ENCODE assay signal across 8 cellular contexts in the genomic region with DNA sequence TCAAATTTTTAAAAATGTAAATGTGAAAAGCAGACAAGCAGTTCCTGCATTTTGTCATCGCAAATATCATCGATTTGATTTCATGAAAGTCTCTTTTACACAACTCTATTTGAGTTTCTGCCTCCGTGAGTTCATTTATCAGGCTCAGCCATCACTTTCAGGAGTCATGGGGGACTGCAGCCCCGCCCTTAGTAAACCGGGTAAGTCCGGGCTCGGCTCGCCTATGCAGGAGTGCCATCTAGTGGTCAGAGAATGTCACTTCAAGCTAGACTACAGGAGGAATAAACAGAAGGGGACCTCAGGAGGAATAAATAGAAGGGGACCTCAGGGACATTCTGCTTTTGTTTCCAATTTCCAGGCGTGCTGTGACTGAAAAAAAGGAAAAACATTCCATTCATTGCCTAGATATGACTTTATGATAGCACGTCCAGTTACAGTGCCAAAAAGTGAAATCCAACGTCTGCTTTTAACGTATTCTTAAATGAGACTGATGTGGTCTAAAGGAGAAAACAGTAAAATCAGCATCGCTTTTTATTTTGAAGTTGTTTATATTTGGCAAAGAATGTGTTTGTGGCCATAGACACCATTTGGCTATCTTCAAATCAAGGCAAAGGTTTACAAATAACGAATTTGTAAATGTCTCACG.
DNase-seq lines count a peak whose midpoint lies in the region; ATAC-seq and TF ChIP-seq lines count a peak whose summit lies in the region.

No MANE protein-coding gene starts in this region.

- peak overlapping the region; percentile 26 for H2AFZ ChIP-seq in neuron (ENCODE audit: low read depth, low read length)

- peaks cover 9% of the 10 kb centered on the region for H3K4me1 ChIP-seq in neuron (ENCODE audit: insufficient read depth, low read length)

- in situ Hi-C loops in KBM-7 (cut with MboI; ENCODE audit: low pct_unique_long_range_greater_than_20kb, low sequenced_read_pairs): no loop called here

- peak; percentile 91 for TF ChIP-seq CTCF in fibroblast of the aortic adventitia (IDR thresholded peaks at IDR 0.05; ENCODE audit: insufficient read depth, low read length)

- no peaks in the 10 kb centered on the region for H3K9me3 ChIP-seq in neuron (ENCODE audit: low read length)

- DNase-seq in DMS53 treated with DMSO at 0.1 percent for 48 hours (lab: John Stamatoyannopoulos, UW; ENCODE audit: unreplicated experiment) (peak; percentile 63), KBM-7 (peak; percentile 81), RKO (ENCODE audit: low spot score) (peak; percentile 88), fibroblast of the aortic adventitia (ENCODE audit: low read depth) (peak; percentile 81), stromal cell of bone marrow (ENCODE audit: low read depth) (peak; percentile 58)
- DNase-seq in activated T-helper 1 cell treated with anti-CD3 and anti-CD28 coated beads, Interleukin-2, amount 50 U/mL, for 16 hours (ENCODE audit: low read depth in 1 of 2, low spot score in 1 of 2): peak; percentile 15 to 38

- H3K36me3 ChIP-seq in neuron (ENCODE audit: insufficient read depth, low read length): no peaks in the 10 kb centered on the region

- H3K4me3 ChIP-seq in fibroblast of the aortic adventitia (ENCODE audit: low read depth, low read length) (peak overlapping the region; percentile 50), neuron (ENCODE audit: low read length) (no peak overlapping the region)

- no peaks in the 10 kb centered on the region for H3K27me3 ChIP-seq in neuron (ENCODE audit: insufficient read depth, low read length)

- peak; percentile 98 for ATAC-seq in GM21619 (IDR thresholded peaks at IDR 0.05; ENCODE audit: unreplicated experiment)

Comparison
In these comparisons a context has a peak if more than half of its experiments do, and no peak if none do; other contexts are left out.
1. DNase-seq: peak in every context shown above with its lines; median percentile 88 in RKO; 81 in KBM-7; 81 in fibroblast of the aortic adventitia; 63 in DMS53 treated with DMSO at 0.1 percent for 48 hours; 58 in stromal cell of bone marrow; 26 in activated T-helper 1 cell treated with anti-CD3 and anti-CD28 coated beads, Interleukin-2, amount 50 U/mL, for 16 hours.